In genomic region chr6:156430361-156430760, GRCh38 we compare ENCODE assay signal across 36 cellular contexts.
"Had no signal": no experiment of that assay in that cellular context is flagged by ENCODE, and none has a peak within 500 bp of the region (broad histone marks: within the 10 kb centered on the region; RNA-seq: fewer than 3 reads in every experiment).

No MANE protein-coding gene starts in this region.

- DNase-seq: Karpas-422, Kasumi-1, MG63, MM.1S, MV-4-11, NCI-H1048, NCI-H1092, NCI-H1092 treated with DMSO at 0.1 percent for 48 hours, NCI-H1105, NCI-H1105 treated with DMSO at 0.1 percent for 48 hours, NCI-H1417, NCI-H1417 treated with DMSO at 0.1 percent for 48 hours, NCI-H1436, NCI-H1436 treated with DMSO at 0.1 percent for 48 hours, NCI-H146, NCI-H1694, NCI-H1694 treated with DMSO at 0.1 percent for 48 hours, NCI-H187, NCI-H187 treated with DMSO at 0.1 percent for 48 hours, NCI-H1930, NCI-H2029, NCI-H2029 treated with DMSO at 0.1 percent for 48 hours, NCI-H2081, NCI-H2081 treated with DMSO at 0.1 percent for 48 hours, NCI-H2107, NCI-H2171, NCI-H2171 treated with DMSO at 0.1 percent for 48 hours, NCI-H2227 treated with DMSO at 0.1 percent for 48 hours, NCI-H226, NCI-H345, NCI-H446, NCI-H446 treated with DMSO at 0.1 percent for 48 hours, NCI-H510A, NCI-H510A treated with DMSO at 0.1 percent for 48 hours, NCI-H524 had no signal

- H3K27ac ChIP-seq: KMS-11 had no signal

- H3K4me3 ChIP-seq: MG63 had no signal

- H3K36me3 ChIP-seq: MG63 had no signal

- H3K9me3 ChIP-seq: MG63 had no signal

- H3K27me3 ChIP-seq: MG63 had no signal
